Comparison of ENCODE assay signal across 2 cellular contexts in genomic region chr7:100065452-100066186, GRCh38.
A peak's percentile ranks its signal among the peaks of the same experiment; 100 is the strongest.
TF ChIP-seq lines count a peak whose summit lies in the region.

No MANE protein-coding gene starts in this region.

TF ChIP-seq in IMR-90, 13 proteins besides CTCF, POLR2A, EP300 and RAD21:
- TF ChIP-seq CHD1 (IDR thresholded peaks at IDR 0.05; ENCODE audit: low read depth, low read length) (no peak), MAZ (IDR thresholded peaks at IDR 0.05; ENCODE audit: borderline replicate concordance, low read depth, low read length) (no peak), CEBPB (IDR thresholded peaks at IDR 0.05; ENCODE audit: low read depth, low read length) (peak; percentile 77), FOS (IDR thresholded peaks at IDR 0.05; ENCODE audit: low read depth, low read length) (no peak)

TF ChIP-seq in K562, 482 proteins besides CTCF, POLR2A, EP300 and RAD21:
- TF ChIP-seq CEBPB (tag; IDR thresholded peaks at IDR 0.05) (peak; percentile 75), TCF15 (CRISPR knock-in tag; IDR thresholded peaks at IDR 0.05) (no peak), USF1 (CRISPR knock-in tag; IDR thresholded peaks at IDR 0.05) (no peak), NFYB (IDR thresholded peaks at IDR 0.05; ENCODE audit: extremely low read depth, insufficient read length) (peak; percentile 23), YY1 (IDR thresholded peaks at IDR 0.05; ENCODE audit: borderline replicate concordance in 1 of 3, control insufficient read depth in 1 of 3, extremely low read depth in 1 of 3, insufficient read depth in 3 of 3, insufficient read length in 1 of 3, insufficient replicate concordance in 2 of 3, low read depth in 1 of 3, low read length in 2 of 3) (peak in 1 of 3 experiments; percentile 58), FOXA3 (CRISPR knock-in tag; conservative IDR thresholded peaks at IDR 0.05 in 1 of 2, IDR thresholded peaks at IDR 0.05 in 1 of 2) (peak in 1 of 2 experiments; percentile 91; a peak in 1 of 4 replicates), HDAC8 (tag; IDR thresholded peaks at IDR 0.05) (no peak), CHD2 (IDR thresholded peaks at IDR 0.05; ENCODE audit: low read depth, low read length) (no peak), MAX (CRISPR knock-in tag; IDR thresholded peaks at IDR 0.05) (0 out of 2 replicates have a peak, but pooled peaks have one; percentile 35), CEBPG (CRISPR knock-in tag; IDR thresholded peaks at IDR 0.05) (no peak), CEBPG (tag; conservative IDR thresholded peaks at IDR 0.05 in 1 of 2, IDR thresholded peaks at IDR 0.05 in 1 of 2) (peak; percentile 59 to 72), SREBF2 (CRISPR knock-in tag; IDR thresholded peaks at IDR 0.05) (0 out of 2 replicates have a peak, but pooled peaks have one; percentile 38), NCOR1 (IDR thresholded peaks at IDR 0.05) (0 out of 2 replicates have a peak, but pooled peaks have one; percentile 7), PPARD (CRISPR knock-in tag; IDR thresholded peaks at IDR 0.05) (no peak), KDM1A (IDR thresholded peaks at IDR 0.05) (peak in 1 of 2 experiments; percentile 12; a peak in 2 of 4 replicates), CHD4 (IDR thresholded peaks at IDR 0.05; ENCODE audit: insufficient read depth, insufficient replicate concordance, low read depth, low read length, poor library complexity, severe bottlenecking) (no peak), TCF3 (CRISPR knock-in tag; IDR thresholded peaks at IDR 0.05) (peak; percentile 43; the same call in 1 of the 2 replicates), DIDO1 (tag; IDR thresholded peaks at IDR 0.05; ENCODE audit: low read depth) (no peak), FOSL1 (tag; conservative IDR thresholded peaks at IDR 0.05) (no peak), ELF2 (CRISPR knock-in tag; IDR thresholded peaks at IDR 0.05) (no peak), TARDBP (IDR thresholded peaks at IDR 0.05) (no peak), NR2C2 (CRISPR knock-in tag; IDR thresholded peaks at IDR 0.05) (no peak), NR2C2 (tag; IDR thresholded peaks at IDR 0.05) (0 out of 2 replicates have a peak, but pooled peaks have one; percentile 27), CBFA2T3 (IDR thresholded peaks at IDR 0.05) (peak; percentile 60; the same call in 1 of the 2 replicates), SFPQ (IDR thresholded peaks at IDR 0.05; ENCODE audit: low read depth, low read length) (no peak), ZNF274 (IDR thresholded peaks at IDR 0.05; ENCODE audit: borderline replicate concordance, low read depth, low read length) (no peak), NR2C1 (IDR thresholded peaks at IDR 0.05) (peak; percentile 81), NR2C1 (tag; IDR thresholded peaks at IDR 0.05) (peak; percentile 76), ZNF696 (CRISPR knock-in tag; conservative IDR thresholded peaks at IDR 0.05) (no peak), ETV5 (CRISPR knock-in tag; IDR thresholded peaks at IDR 0.05; ENCODE audit: low read depth) (peak; percentile 50; the same call in 1 of the 2 replicates)
- TF ChIP-seq, protein P1, sequence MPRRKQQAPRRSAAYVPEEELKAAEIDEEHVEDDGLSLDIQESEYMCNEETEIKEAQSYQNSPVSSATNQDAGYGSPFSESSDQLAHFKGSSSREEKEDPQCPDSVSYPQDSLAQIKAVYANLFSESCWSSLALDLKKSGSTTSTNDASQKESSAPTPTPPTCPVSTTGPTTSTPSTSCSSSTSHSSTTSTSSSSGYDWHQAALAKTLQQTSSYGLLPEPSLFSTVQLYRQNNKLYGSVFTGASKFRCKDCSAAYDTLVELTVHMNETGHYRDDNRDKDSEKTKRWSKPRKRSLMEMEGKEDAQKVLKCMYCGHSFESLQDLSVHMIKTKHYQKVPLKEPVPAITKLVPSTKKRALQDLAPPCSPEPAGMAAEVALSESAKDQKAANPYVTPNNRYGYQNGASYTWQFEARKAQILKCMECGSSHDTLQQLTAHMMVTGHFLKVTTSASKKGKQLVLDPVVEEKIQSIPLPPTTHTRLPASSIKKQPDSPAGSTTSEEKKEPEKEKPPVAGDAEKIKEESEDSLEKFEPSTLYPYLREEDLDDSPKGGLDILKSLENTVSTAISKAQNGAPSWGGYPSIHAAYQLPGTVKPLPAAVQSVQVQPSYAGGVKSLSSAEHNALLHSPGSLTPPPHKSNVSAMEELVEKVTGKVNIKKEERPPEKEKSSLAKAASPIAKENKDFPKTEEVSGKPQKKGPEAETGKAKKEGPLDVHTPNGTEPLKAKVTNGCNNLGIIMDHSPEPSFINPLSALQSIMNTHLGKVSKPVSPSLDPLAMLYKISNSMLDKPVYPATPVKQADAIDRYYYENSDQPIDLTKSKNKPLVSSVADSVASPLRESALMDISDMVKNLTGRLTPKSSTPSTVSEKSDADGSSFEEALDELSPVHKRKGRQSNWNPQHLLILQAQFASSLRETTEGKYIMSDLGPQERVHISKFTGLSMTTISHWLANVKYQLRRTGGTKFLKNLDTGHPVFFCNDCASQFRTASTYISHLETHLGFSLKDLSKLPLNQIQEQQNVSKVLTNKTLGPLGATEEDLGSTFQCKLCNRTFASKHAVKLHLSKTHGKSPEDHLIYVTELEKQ (CRISPR knock-in tag; IDR thresholded peaks at IDR 0.05) = no peak
- TF ChIP-seq, protein P2, sequence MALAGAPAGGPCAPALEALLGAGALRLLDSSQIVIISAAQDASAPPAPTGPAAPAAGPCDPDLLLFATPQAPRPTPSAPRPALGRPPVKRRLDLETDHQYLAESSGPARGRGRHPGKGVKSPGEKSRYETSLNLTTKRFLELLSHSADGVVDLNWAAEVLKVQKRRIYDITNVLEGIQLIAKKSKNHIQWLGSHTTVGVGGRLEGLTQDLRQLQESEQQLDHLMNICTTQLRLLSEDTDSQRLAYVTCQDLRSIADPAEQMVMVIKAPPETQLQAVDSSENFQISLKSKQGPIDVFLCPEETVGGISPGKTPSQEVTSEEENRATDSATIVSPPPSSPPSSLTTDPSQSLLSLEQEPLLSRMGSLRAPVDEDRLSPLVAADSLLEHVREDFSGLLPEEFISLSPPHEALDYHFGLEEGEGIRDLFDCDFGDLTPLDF (CRISPR knock-in tag; IDR thresholded peaks at IDR 0.05) = no peak
- TF ChIP-seq, protein P3, sequence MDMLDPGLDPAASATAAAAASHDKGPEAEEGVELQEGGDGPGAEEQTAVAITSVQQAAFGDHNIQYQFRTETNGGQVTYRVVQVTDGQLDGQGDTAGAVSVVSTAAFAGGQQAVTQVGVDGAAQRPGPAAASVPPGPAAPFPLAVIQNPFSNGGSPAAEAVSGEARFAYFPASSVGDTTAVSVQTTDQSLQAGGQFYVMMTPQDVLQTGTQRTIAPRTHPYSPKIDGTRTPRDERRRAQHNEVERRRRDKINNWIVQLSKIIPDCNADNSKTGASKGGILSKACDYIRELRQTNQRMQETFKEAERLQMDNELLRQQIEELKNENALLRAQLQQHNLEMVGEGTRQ (CRISPR knock-in tag; IDR thresholded peaks at IDR 0.05) = no peak
- TF ChIP-seq, protein P4, sequence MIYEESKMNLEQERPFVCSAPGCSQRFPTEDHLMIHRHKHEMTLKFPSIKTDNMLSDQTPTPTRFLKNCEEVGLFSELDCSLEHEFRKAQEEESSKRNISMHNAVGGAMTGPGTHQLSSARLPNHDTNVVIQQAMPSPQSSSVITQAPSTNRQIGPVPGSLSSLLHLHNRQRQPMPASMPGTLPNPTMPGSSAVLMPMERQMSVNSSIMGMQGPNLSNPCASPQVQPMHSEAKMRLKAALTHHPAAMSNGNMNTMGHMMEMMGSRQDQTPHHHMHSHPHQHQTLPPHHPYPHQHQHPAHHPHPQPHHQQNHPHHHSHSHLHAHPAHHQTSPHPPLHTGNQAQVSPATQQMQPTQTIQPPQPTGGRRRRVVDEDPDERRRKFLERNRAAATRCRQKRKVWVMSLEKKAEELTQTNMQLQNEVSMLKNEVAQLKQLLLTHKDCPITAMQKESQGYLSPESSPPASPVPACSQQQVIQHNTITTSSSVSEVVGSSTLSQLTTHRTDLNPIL (CRISPR knock-in tag; IDR thresholded peaks at IDR 0.05) = no peak
TF ChIP-seq in K562: peak in this region for 14.
